ENCODE assay signal across 13 cellular contexts in genomic region chr1:66938618-66939017, GRCh38. TPM values are rescaled to one million over a fixed set of nuclear protein-coding genes. Genes with fewer than 3 reads are reported as not detected.
DNase-seq lines count a peak whose midpoint lies in the region; ATAC-seq, FAIRE-seq and TF ChIP-seq lines count a peak whose summit lies in the region.
"Had no signal": no experiment of that assay in that cellular context is flagged by ENCODE, and none has a peak within 500 bp of the region (broad histone marks: within the 10 kb centered on the region; RNA-seq: fewer than 3 reads in every experiment).

No MANE protein-coding gene starts in this region.

- H3K9me3 Mint-ChIP-seq in chondrocyte (ENCODE audit: low read depth) = no peaks in the 10 kb centered on the region
- H3K9me3 Mint-ChIP-seq: stimulated activated naive B cell treated with anti-CD40 and anti-IgM and Interleukin-4, amounts not matched to agents 10 μg/mL and 1 μg/mL and 100 μg/mL, for 72 hours had no signal

- H3K4me3 ChIP-seq in PC-3 (ENCODE audit: low read length) (no peak overlapping the region), aorta (ENCODE audit: low read length in 2 of 2) (no peak overlapping the region)

- no peak overlapping the region for H3K9ac ChIP-seq in PC-3 (ENCODE audit: low read length)

- H3K9me2 ChIP-seq in PC-3 (replicated peaks; ENCODE audit: low read length) = no peaks in the 10 kb centered on the region

- H3K27ac ChIP-seq in PC-3 (ENCODE audit: low read length) = no peak overlapping the region
- no peak overlapping the region for H3K27ac ChIP-seq in aorta (ENCODE audit: low read depth in 1 of 2, low read length in 2 of 2)

- peaks cover 97% of the 10 kb centered on the region for H3K79me2 ChIP-seq in PC-3 (ENCODE audit: low read length)

- H4K20me1 ChIP-seq in PC-3 (ENCODE audit: low read length) = peaks cover 15% of the 10 kb centered on the region; the same call in 1 of the 2 replicates

- no peak for TF ChIP-seq POLR2A in GM12892 (IDR thresholded peaks at IDR 0.05; ENCODE audit: low read depth, low read length)

- H3K4me2 ChIP-seq in PC-3 (ENCODE audit: low read length) = no peak overlapping the region

- CTCF ChIA-PET in PC-3 (lab: Charles Lee) = no interaction called here

- H3K4me3 Mint-ChIP-seq in chondrocyte (ENCODE audit: unreplicated experiment) = no peak overlapping the region
- H3K4me3 Mint-ChIP-seq: activated CD8-positive, alpha-beta T cell treated with anti-CD3 and anti-CD28 coated beads, Interleukin-2, amount 10 ng/mL, durations not matched to agents 7 days and 5 days; stimulated activated naive B cell treated with anti-CD40 and anti-IgM and Interleukin-4, amounts not matched to agents 10 μg/mL and 1 μg/mL and 100 μg/mL, for 72 hours had no signal

- no peaks in the 10 kb centered on the region for H3K27me3 Mint-ChIP-seq in chondrocyte (ENCODE audit: low read depth)
- H3K27me3 Mint-ChIP-seq: stimulated activated naive B cell treated with anti-CD40 and anti-IgM and Interleukin-4, amounts not matched to agents 10 μg/mL and 1 μg/mL and 100 μg/mL, for 72 hours; T-helper 17 cell had no signal

- H3K4me1 ChIP-seq in PC-3 (ENCODE audit: insufficient read depth, low read length) (peaks cover 21% of the 10 kb centered on the region), aorta (ENCODE audit: control insufficient read depth in 1 of 2, insufficient read depth in 2 of 2, low read length in 2 of 2) (peaks cover 3 to 5% of the 10 kb centered on the region in 2 donors)

- peaks cover 10% of the 10 kb centered on the region for H3K36me3 ChIP-seq in PC-3 (ENCODE audit: low read depth, low read length)
- H3K36me3 ChIP-seq in aorta (ENCODE audit: control insufficient read depth in 1 of 2, insufficient read depth in 2 of 2, low read length in 1 of 2) = no peaks in the 10 kb centered on the region

- no peak overlapping the region for H2AFZ ChIP-seq in PC-3 (ENCODE audit: low read length)

- POLR2A ChIA-PET in PC-3 (lab: Charles Lee; ENCODE audit: unreplicated experiment) = no interaction called here

- peaks cover 5% of the 10 kb centered on the region for H3K36me3 Mint-ChIP-seq in chondrocyte (ENCODE audit: low read depth)

- H3K9me3 ChIP-seq in PC-3 (ENCODE audit: low read length) = no peaks in the 10 kb centered on the region
- no peaks in the 10 kb centered on the region for H3K9me3 ChIP-seq in aorta (ENCODE audit: control insufficient read depth, low read length)

- H3F3A ChIP-seq in PC-3 (ENCODE audit: low read length, unreplicated experiment) = no peaks in the 10 kb centered on the region

- intact Hi-C loops in PC-3 (cut with micrococcal nuclease) = no loop called here
- intact Hi-C loops in aorta (cut with DNase I) = loop anchor here in 1 of 2 donors (10.0 kb wide), 1 partner anchor 116 kb away; the partner anchor contains the start of gene SLC35D1

- ATAC-seq in PC-3 (peak; percentile 39), aorta (ENCODE audit: low FRiP score) (no peak), GM18519 (IDR thresholded peaks at IDR 0.05; ENCODE audit: low FRiP score, unreplicated experiment) (no peak)
- ATAC-seq: activated CD8-positive, alpha-beta T cell treated with anti-CD3 and anti-CD28 coated beads, Interleukin-2, amount 10 ng/mL, durations not matched to agents 7 days and 5 days; stimulated activated naive B cell treated with anti-CD40 and anti-IgM and Interleukin-4, amounts not matched to agents 10 μg/mL and 1 μg/mL and 100 μg/mL, for 72 hours; T-helper 17 cell had no signal

- H3K4me1 Mint-ChIP-seq in chondrocyte (ENCODE audit: low read depth) = peaks cover 71% of the 10 kb centered on the region

- FAIRE-seq in A204.1 (lab: Jason Lieb, UNC) = peak; percentile 21
- peak; percentile 80 for FAIRE-seq in GM12892 (lab: Jason Lieb, UNC)

- BruUV-seq in PC-3 (replicated peaks; lab: Mats Ljungman, UMichigan) = no TSS peak

- peak overlapping the region; percentile 80 for H3K27ac Mint-ChIP-seq in chondrocyte (ENCODE audit: unreplicated experiment)
- H3K27ac Mint-ChIP-seq: activated CD8-positive, alpha-beta T cell treated with anti-CD3 and anti-CD28 coated beads, Interleukin-2, amount 10 ng/mL, durations not matched to agents 7 days and 5 days; stimulated activated naive B cell treated with anti-CD40 and anti-IgM and Interleukin-4, amounts not matched to agents 10 μg/mL and 1 μg/mL and 100 μg/mL, for 72 hours had no signal

- DNase-seq in GM12892 (ENCODE audit: insufficient read length) (no peak), PC-3 (no peak), chondrocyte (ENCODE audit: low spot score) (no peak), aorta (no peak), NCI-H510A (lab: John Stamatoyannopoulos, UW) (no peak), cerebellar cortex (ENCODE audit: low spot score) (no peak)
- DNase-seq: activated CD8-positive, alpha-beta T cell treated with anti-CD3 and anti-CD28 coated beads, Interleukin-2, amount 10 ng/mL, durations not matched to agents 7 days and 5 days; C1 segment of cervical spinal cord; NCI-H1436; stimulated activated naive B cell treated with anti-CD40 and anti-IgM and Interleukin-4, amounts not matched to agents 10 μg/mL and 1 μg/mL and 100 μg/mL, for 72 hours; T-helper 17 cell had no signal

- TF ChIP-seq CTCF in PC-3 (conservative IDR thresholded peaks at IDR 0.05; ENCODE audit: low read depth, low read length) (no peak), chondrocyte (IDR thresholded peaks at IDR 0.05) (no peak)

- H3K27me3 ChIP-seq in PC-3 (ENCODE audit: low read length) = no peaks in the 10 kb centered on the region
- H3K27me3 ChIP-seq in aorta (ENCODE audit: control insufficient read depth in 1 of 2, insufficient read depth in 2 of 2, low read length in 1 of 2) = no peaks in the 10 kb centered on the region

RNA-seq across cellular contexts. Expression of gene MIER1, which starts 13.8 kb away (rescaled TPM):
- 27.8 TPM for polyA plus RNA-seq in GM12892 (2012; ENCODE audit: missing spikeins)
- 11.5 and 11.8 TPM in 2 replicates for total RNA-seq in PC-3 (2014; rRNA removed)
- 39.3 to 41.1 TPM (median 40.1 TPM) in 3 replicates for total RNA-seq in chondrocyte
- total RNA-seq in aorta = 10 to 100 TPM; 54.6 to 55.7 TPM
- 10 to 100 TPM; 20.1 to 33.9 TPM for polyA plus RNA-seq in aorta

RNA-seq across cellular contexts. Expression of gene DNAI4, which starts 14.0 kb away (rescaled TPM):
- 0.49 TPM for polyA plus RNA-seq in GM12892 (2012; ENCODE audit: missing spikeins)
- total RNA-seq in PC-3 (2014; rRNA removed) (0.46 and 1.6 TPM in 2 replicates), chondrocyte (5.8 to 13.0 TPM (median 9.6 TPM) in 3 replicates), aorta (10 to 100 TPM; 20.8 to 24.2 TPM)
- polyA plus RNA-seq in aorta = 1 to 10 TPM in 1 of 2 donors, under 1 TPM in 1; 0.63 to 2.9 TPM
